Comparison of ENCODE assay signal across 18 cellular contexts in the genomic region with DNA sequence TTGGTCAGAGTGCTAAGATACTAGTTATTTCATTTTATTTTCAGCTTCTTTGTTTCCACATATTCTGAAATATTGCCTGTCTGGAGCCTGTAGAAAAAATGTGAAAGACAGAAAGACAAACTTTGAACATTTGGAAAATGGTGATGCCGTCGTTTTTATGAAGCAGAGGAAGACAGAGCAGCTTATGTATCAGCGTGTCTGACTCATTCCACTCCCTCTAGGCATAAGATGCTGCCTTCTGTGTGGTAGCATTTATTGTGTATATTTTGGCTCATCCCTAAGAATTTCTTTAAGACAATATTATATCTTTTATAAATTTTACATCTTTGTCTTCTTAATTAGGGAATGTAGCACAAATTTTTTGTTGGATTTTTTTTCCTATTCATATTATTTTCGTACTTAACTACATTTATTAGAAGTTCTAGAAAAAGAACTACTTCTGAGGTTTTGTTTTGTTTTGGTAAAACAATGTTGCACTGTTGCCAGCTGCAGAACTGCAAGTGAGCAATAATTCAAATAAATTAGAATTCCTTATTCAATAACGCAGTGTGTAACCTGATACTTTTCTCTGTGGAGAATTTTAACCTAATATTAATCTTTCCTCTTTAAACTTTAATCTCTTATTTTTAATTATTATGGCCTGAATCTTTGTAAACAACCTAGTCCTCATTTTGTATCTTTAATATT.
DNase-seq lines count a peak whose midpoint lies in the region; ATAC-seq and TF ChIP-seq lines count a peak whose summit lies in the region.
"Had no signal": no experiment of that assay in that cellular context is flagged by ENCODE, and none has a peak within 500 bp of the region (broad histone marks: within the 10 kb centered on the region; RNA-seq: fewer than 3 reads in every experiment).

No MANE protein-coding gene starts in this region.

- H3K4me2 ChIP-seq in OCI-LY7 (ENCODE audit: low read length), result no peak overlapping the region
- H3K4me2 ChIP-seq: hepatocyte had no signal

- H2AFZ ChIP-seq in OCI-LY7 (ENCODE audit: low read length), result no peak overlapping the region
- H2AFZ ChIP-seq: hepatocyte had no signal

- no TSS peak for BruUV-seq in Panc1 (replicated peaks; lab: Mats Ljungman, UMichigan)
- BruUV-seq in OCI-LY7 (replicated peaks; lab: Mats Ljungman, UMichigan), result no TSS peak

- H3K4me1 ChIP-seq in Panc1 (ENCODE audit: control insufficient read depth, insufficient read depth, low read length) (peaks cover 20% of the 10 kb centered on the region), OCI-LY7 (ENCODE audit: insufficient read depth, low read length, poor library complexity, severe bottlenecking) (no peaks in the 10 kb centered on the region)

- no peaks in the 10 kb centered on the region for H3K36me3 Mint-ChIP-seq in nephron (ENCODE audit: low read depth)
- H3K36me3 Mint-ChIP-seq in activated naive CD4-positive, alpha-beta T cell treated with anti-CD3 and anti-CD28 coated beads for 36 hours (ENCODE audit: low read depth), result no peaks in the 10 kb centered on the region
- H3K36me3 Mint-ChIP-seq: activated CD4-positive, alpha-beta memory T cell treated with anti-CD3 and anti-CD28 coated beads for 36 hours had no signal

- no peak overlapping the region for H3K27ac ChIP-seq in Panc1 (ENCODE audit: low read length)
- no peak overlapping the region for H3K27ac ChIP-seq in OCI-LY7 (ENCODE audit: low read depth, low read length, poor library complexity, severe bottlenecking)
- H3K27ac ChIP-seq: coronary artery, hepatocyte had no signal

- POLR2A ChIA-PET in Panc1 (lab: Charles Lee) (no interaction called here), OCI-LY7 (lab: Charles Lee) (no interaction called here)

- H3K36me3 ChIP-seq in Panc1 (ENCODE audit: control insufficient read depth, insufficient read depth, low read length) (no peaks in the 10 kb centered on the region), OCI-LY7 (ENCODE audit: insufficient read depth, low read length) (no peaks in the 10 kb centered on the region)

- DNase-seq in COLO829 (ENCODE audit: low spot score) (peak; percentile 74), Panc1 (ENCODE audit: low read depth, low spot score) (no peak), dermis blood vessel endothelial cell (peak; percentile 50), OCI-LY7 (ENCODE audit: low spot score) (no peak), DMS114 treated with DMSO at 0.1 percent for 48 hours (lab: John Stamatoyannopoulos, UW; ENCODE audit: unreplicated experiment) (no peak), 8988T (no peak)
- no peak for DNase-seq in activated naive CD4-positive, alpha-beta T cell treated with anti-CD3 and anti-CD28 coated beads for 36 hours
- DNase-seq: activated CD4-positive, alpha-beta memory T cell treated with anti-CD3 and anti-CD28 coated beads for 36 hours; activated naive CD4-positive, alpha-beta T cell; MM.1S; NCI-H2171; stimulated activated CD4-positive, alpha-beta T cell treated with anti-CD3 and anti-CD28 coated beads, Interleukin-4, amount 100 ng/mL, for 1 hour; stimulated activated naive CD8-positive, alpha-beta T cell treated with anti-CD3 and anti-CD28 coated beads, Interleukin-15, amount 100 ng/mL, for 72 hours; T1000 had no signal

- no peaks in the 10 kb centered on the region for H4K20me1 ChIP-seq in OCI-LY7 (ENCODE audit: insufficient read depth, low read length)

- H3K4me3 ChIP-seq in Panc1 (ENCODE audit: low read depth in 2 of 2, low read length in 2 of 2), result no peak overlapping the region
- no peak overlapping the region for H3K4me3 ChIP-seq in OCI-LY7 (ENCODE audit: low read depth, low read length, poor library complexity, severe bottlenecking)
- H3K4me3 ChIP-seq: coronary artery, hepatocyte, lung had no signal

- ATAC-seq in Panc1, result peak; percentile 68; the same call in 1 of the 2 replicates
- ATAC-seq: stimulated activated naive CD8-positive, alpha-beta T cell treated with anti-CD3 and anti-CD28 coated beads, Interleukin-15, amount 100 ng/mL, for 72 hours had no signal

- in situ Hi-C loops in Panc1 (cut with HindIII; ENCODE audit: low pct_unique_long_range_greater_than_20kb, low sequenced_read_pairs), result no loop called here

- no peaks in the 10 kb centered on the region for H3K9me3 ChIP-seq in Panc1 (ENCODE audit: control insufficient read depth, insufficient read depth, low read depth, low read length)
- H3K9me3 ChIP-seq in OCI-LY7 (ENCODE audit: low read length), result no peaks in the 10 kb centered on the region

- H3K4me1 Mint-ChIP-seq in nephron, result peaks cover 37% of the 10 kb centered on the region
- H3K4me1 Mint-ChIP-seq in activated naive CD4-positive, alpha-beta T cell treated with anti-CD3 and anti-CD28 coated beads for 36 hours (ENCODE audit: low read depth), result peaks cover 2% of the 10 kb centered on the region

- CTCF ChIA-PET in Panc1 (lab: Charles Lee) (interaction anchor here (0.7 kb wide), 1 partner anchor 143 kb away, joined by 3 read pairs; no protein-coding TSS in a partner anchor), OCI-LY7 (lab: Charles Lee; ENCODE audit: unreplicated experiment) (no interaction called here)
- CTCF ChIA-PET in activated naive CD4-positive, alpha-beta T cell treated with anti-CD3 and anti-CD28 coated beads for 36 hours (lab: Charles Lee), result interaction anchor here (1.1 to 1.2 kb wide), 2 partner anchors 10 to 275 kb away, joined by 3 read pairs; no protein-coding TSS in a partner anchor

- no peaks in the 10 kb centered on the region for H3K9me3 Mint-ChIP-seq in nephron
- H3K9me3 Mint-ChIP-seq in activated naive CD4-positive, alpha-beta T cell treated with anti-CD3 and anti-CD28 coated beads for 36 hours, result no peaks in the 10 kb centered on the region
- H3K9me3 Mint-ChIP-seq: activated CD4-positive, alpha-beta memory T cell treated with anti-CD3 and anti-CD28 coated beads for 36 hours; stimulated activated naive CD8-positive, alpha-beta T cell treated with anti-CD3 and anti-CD28 coated beads, Interleukin-15, amount 100 ng/mL, for 72 hours had no signal

- intact Hi-C loops in Panc1 (cut with micrococcal nuclease; ENCODE audit: unreplicated experiment), result loop anchor here (2.0 to 10.0 kb wide), 4 partner anchors 67 to 309 kb away; a partner anchor contains a TSS
- intact Hi-C loops in activated naive CD4-positive, alpha-beta T cell treated with anti-CD3 and anti-CD28 coated beads for 36 hours (cut with micrococcal nuclease), result loop anchor here (2.0 to 5.0 kb wide), 4 partner anchors 64 to 1451 kb away; no protein-coding TSS in a partner anchor
- intact Hi-C loops in OCI-LY7 (cut with micrococcal nuclease; ENCODE audit: unreplicated experiment), result no loop called here

- H3K27ac Mint-ChIP-seq in nephron, result peak overlapping the region in 2 of 3 experiments; percentile 39 to 88
- no peak overlapping the region for H3K27ac Mint-ChIP-seq in activated naive CD4-positive, alpha-beta T cell treated with anti-CD3 and anti-CD28 coated beads for 36 hours
- H3K27ac Mint-ChIP-seq: activated CD4-positive, alpha-beta memory T cell treated with anti-CD3 and anti-CD28 coated beads for 36 hours had no signal

- H3K27me3 ChIP-seq in Panc1 (ENCODE audit: control insufficient read depth, insufficient read depth, low read length), result no peaks in the 10 kb centered on the region
- H3K27me3 ChIP-seq: hepatocyte had no signal

- H3K79me2 ChIP-seq in OCI-LY7 (ENCODE audit: insufficient read depth, low read depth, low read length), result no peaks in the 10 kb centered on the region
- H3K79me2 ChIP-seq: hepatocyte had no signal

- peak overlapping the region in 1 of 3 experiments; percentile 40 for H3K4me3 Mint-ChIP-seq in nephron
- no peak overlapping the region for H3K4me3 Mint-ChIP-seq in activated naive CD4-positive, alpha-beta T cell treated with anti-CD3 and anti-CD28 coated beads for 36 hours
- H3K4me3 Mint-ChIP-seq: activated CD4-positive, alpha-beta memory T cell treated with anti-CD3 and anti-CD28 coated beads for 36 hours; stimulated activated naive CD8-positive, alpha-beta T cell treated with anti-CD3 and anti-CD28 coated beads, Interleukin-15, amount 100 ng/mL, for 72 hours had no signal

- H3K9me2 ChIP-seq in OCI-LY7 (ENCODE audit: insufficient read depth, low read length), result no peaks in the 10 kb centered on the region

- no peaks in the 10 kb centered on the region for H3K27me3 Mint-ChIP-seq in nephron (ENCODE audit: low read depth)
- no peaks in the 10 kb centered on the region for H3K27me3 Mint-ChIP-seq in activated naive CD4-positive, alpha-beta T cell treated with anti-CD3 and anti-CD28 coated beads for 36 hours (ENCODE audit: low read depth)
- H3K27me3 Mint-ChIP-seq: activated CD4-positive, alpha-beta memory T cell treated with anti-CD3 and anti-CD28 coated beads for 36 hours; stimulated activated naive CD8-positive, alpha-beta T cell treated with anti-CD3 and anti-CD28 coated beads, Interleukin-15, amount 100 ng/mL, for 72 hours had no signal

- TF ChIP-seq CTCF in Panc1 (IDR thresholded peaks at IDR 0.05), result no peak
- no peak for TF ChIP-seq CTCF in nephron (IDR thresholded peaks at IDR 0.05; ENCODE audit: unreplicated experiment in 3 of 3)
- TF ChIP-seq CTCF in OCI-LY7 (conservative IDR thresholded peaks at IDR 0.05; ENCODE audit: low read length), result no peak

Comparison
In these comparisons a context has a peak if more than half of its experiments do, and no peak if none do; other contexts are left out.
1. DNase-seq: peak in COLO829 (single experiment) and dermis blood vessel endothelial cell (single experiment); none in Panc1 (single experiment), activated naive CD4-positive, alpha-beta T cell treated with anti-CD3 and anti-CD28 coated beads for 36 hours (single experiment), OCI-LY7 (single experiment), DMS114 treated with DMSO at 0.1 percent for 48 hours (single experiment) and 8988T (single experiment).